8 cellular contexts compared by ENCODE assay signal in the genomic region with DNA sequence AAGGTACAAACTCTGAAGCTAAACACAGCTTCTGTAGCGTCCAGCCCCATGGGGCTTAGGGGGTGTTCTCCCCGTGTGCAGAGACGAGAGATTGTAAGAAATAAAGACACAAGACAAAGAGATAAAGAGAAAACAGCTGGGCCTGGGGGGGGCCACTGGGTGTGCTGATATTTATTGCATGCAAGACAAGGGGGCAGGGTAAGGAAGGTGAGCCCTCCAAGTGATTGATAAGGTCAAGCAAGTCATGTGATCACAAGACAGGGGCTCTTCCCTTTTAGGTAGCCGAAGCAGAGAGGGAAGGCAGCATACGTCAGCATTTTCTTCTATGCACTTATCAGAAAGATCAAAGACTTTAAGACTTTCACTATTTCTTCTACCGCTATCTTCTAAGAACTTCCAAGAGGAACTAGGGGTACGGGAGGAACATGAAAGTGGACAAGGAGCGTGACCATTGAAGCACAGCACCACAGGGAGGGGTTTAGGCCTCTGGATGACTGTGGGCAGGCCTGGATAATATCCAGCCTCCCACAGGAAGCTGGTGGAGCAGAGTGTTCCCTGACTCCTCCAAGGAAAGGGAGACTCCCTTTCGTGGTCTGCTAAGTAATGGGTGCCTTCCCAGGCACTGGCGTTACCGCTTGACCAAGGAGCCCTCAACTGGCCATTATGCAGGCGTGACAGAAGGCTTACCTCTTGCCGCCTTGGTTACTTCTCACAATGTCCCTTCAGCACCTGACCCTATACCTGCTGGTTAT. TPM values are rescaled to one million over a fixed set of nuclear protein-coding genes. Genes with fewer than 3 reads are reported as not detected.
DNase-seq lines count a peak whose midpoint lies in the region; ATAC-seq and TF ChIP-seq lines count a peak whose summit lies in the region.
"Not testable (repeated sequence)": the region's sequence is repeated elsewhere in the genome, so short reads cannot be mapped to it uniquely, and the experiment has no call there.

No MANE protein-coding gene starts in this region.

- not testable (repeated sequence) for H3K4me1 ChIP-seq in Caco-2, parathyroid adenoma
- H3K4me1 ChIP-seq in fibroblast of lung (ENCODE audit: control insufficient read depth, extremely low read depth, insufficient read depth, low read length) (peaks cover 31% of the 10 kb centered on the region), upper lobe of right lung (peaks cover 19% of the 10 kb centered on the region)

- not testable (repeated sequence) for H3K27me3 Mint-ChIP-seq in Caco-2 (ENCODE audit: insufficient read depth, unreplicated experiment); WTC11 (ENCODE audit: low read depth); memory B cell

- not testable (repeated sequence) for H3K4me3 Mint-ChIP-seq in Caco-2 (ENCODE audit: unreplicated experiment); WTC11; memory B cell

- not testable (repeated sequence) for H4K20me1 ChIP-seq in fibroblast of lung (ENCODE audit: control insufficient read depth, extremely low read depth, insufficient read depth, low read length)

- not testable (repeated sequence) for H3K27me3 ChIP-seq in Caco-2 (replicated peaks; ENCODE audit: control insufficient read depth, insufficient read depth, low read length); fibroblast of lung (ENCODE audit: control insufficient read depth, insufficient read depth, low read length); parathyroid adenoma (ENCODE audit: control insufficient read depth, insufficient read depth, low read length); upper lobe of right lung

- not testable (repeated sequence) for H3K4me2 ChIP-seq in fibroblast of lung (ENCODE audit: extremely low read depth, insufficient read depth, low read length)
- H3K4me2 ChIP-seq in parathyroid adenoma (ENCODE audit: low read length), result peak overlapping the region; percentile 31

- H3K4me3 ChIP-seq in Caco-2 (ENCODE audit: low read depth, low read length); fibroblast of lung (replicated peaks in 1 of 4; ENCODE audit: control extremely low read depth in 1 of 4, insufficient read depth in 1 of 4, low read depth in 3 of 4, low read length in 4 of 4); parathyroid adenoma (ENCODE audit: low read depth, low read length); upper lobe of right lung: not testable (repeated sequence)

- ATAC-seq in WTC11; memory B cell (ENCODE audit: low read depth); upper lobe of right lung: not testable (repeated sequence)

- H2AFZ ChIP-seq in fibroblast of lung (ENCODE audit: low read length); parathyroid adenoma: not testable (repeated sequence)

- BruUV-seq in Caco-2 (replicated peaks; lab: Mats Ljungman, UMichigan), result not testable (repeated sequence)

- not testable (repeated sequence) for H3K9me3 Mint-ChIP-seq in Caco-2 (ENCODE audit: unreplicated experiment); WTC11; memory B cell

- H3K36me3 ChIP-seq in Caco-2 (ENCODE audit: control insufficient read depth, insufficient read depth, low read length); fibroblast of lung (ENCODE audit: control insufficient read depth, insufficient read depth, low read length); parathyroid adenoma (ENCODE audit: control insufficient read depth, insufficient read depth, low read length): not testable (repeated sequence)
- peaks cover 99% of the 10 kb centered on the region for H3K36me3 ChIP-seq in upper lobe of right lung

- H3K9me3 ChIP-seq in Caco-2; fibroblast of lung (ENCODE audit: control insufficient read depth, insufficient read depth, low read depth, low read length); parathyroid adenoma (ENCODE audit: control insufficient read depth, low read length); upper lobe of right lung: not testable (repeated sequence)

- not testable (repeated sequence) for H3K27ac ChIP-seq in fibroblast of lung (ENCODE audit: insufficient read depth, low read length)
- H3K27ac ChIP-seq in parathyroid adenoma (peak overlapping the region; percentile 64), upper lobe of right lung (peak overlapping the region; percentile 14)

- H3K27ac Mint-ChIP-seq in Caco-2 (ENCODE audit: unreplicated experiment) (peak overlapping the region; percentile 12), WTC11 (0 out of 2 replicates have a peak overlapping the region, but pooled peaks have one; percentile 15), memory B cell (peak overlapping the region; percentile 18)

- H3K36me3 Mint-ChIP-seq in Caco-2 (ENCODE audit: insufficient read depth, unreplicated experiment) (peaks cover 97% of the 10 kb centered on the region), WTC11 (peaks cover 79% of the 10 kb centered on the region), memory B cell (peaks cover 29% of the 10 kb centered on the region)

- not testable (repeated sequence) for DNase-seq in Caco-2; WTC11 (ENCODE audit: low spot score); memory B cell (ENCODE audit: low spot score in 2 of 2); upper lobe of right lung
- peak; percentile 67 for DNase-seq in NCI-H226
- DNase-seq in amniotic epithelial cell (ENCODE audit: low read depth), result peak; percentile 93
- peak; percentile 31 to 40 for DNase-seq in fibroblast of lung (ENCODE audit: low read depth in 2 of 2)

- CTCF ChIA-PET in Caco-2 (lab: Charles Lee); WTC11 (lab: Charles Lee): not testable (repeated sequence)

- peaks cover 25% of the 10 kb centered on the region for H3K79me2 ChIP-seq in fibroblast of lung (ENCODE audit: control insufficient read depth, insufficient read depth, low read length)
- H3K79me2 ChIP-seq in parathyroid adenoma, result not testable (repeated sequence)

- not testable (repeated sequence) for H3K9ac ChIP-seq in fibroblast of lung (ENCODE audit: insufficient read depth, low read length); parathyroid adenoma

- POLR2A ChIA-PET in Caco-2 (lab: Charles Lee); WTC11 (lab: Charles Lee): not testable (repeated sequence)

- intact Hi-C loops in Caco-2 (cut with micrococcal nuclease; ENCODE audit: unreplicated experiment); upper lobe of right lung (cut with DNase I): not testable (repeated sequence)

- H3K4me1 Mint-ChIP-seq in Caco-2 (ENCODE audit: low read depth, unreplicated experiment); memory B cell: not testable (repeated sequence)
- peaks cover 19% of the 10 kb centered on the region for H3K4me1 Mint-ChIP-seq in WTC11

- not testable (repeated sequence) for TF ChIP-seq CTCF in Caco-2 (IDR thresholded peaks at IDR 0.05; ENCODE audit: insufficient read depth in 1 of 2, low read depth in 1 of 2, low read length in 1 of 2, severe bottlenecking in 1 of 2, unreplicated experiment in 1 of 2); WTC11 (IDR thresholded peaks at IDR 0.05); fibroblast of lung (conservative IDR thresholded peaks at IDR 0.05 in 1 of 2, IDR thresholded peaks at IDR 0.05 in 1 of 2; ENCODE audit: low read depth in 1 of 2, low read length in 2 of 2); parathyroid adenoma (IDR thresholded peaks at IDR 0.05); upper lobe of right lung (IDR thresholded peaks at IDR 0.05)

TF ChIP-seq in WTC11, 78 proteins besides CTCF, POLR2A, EP300 and RAD21:
- TF ChIP-seq, protein P1, sequence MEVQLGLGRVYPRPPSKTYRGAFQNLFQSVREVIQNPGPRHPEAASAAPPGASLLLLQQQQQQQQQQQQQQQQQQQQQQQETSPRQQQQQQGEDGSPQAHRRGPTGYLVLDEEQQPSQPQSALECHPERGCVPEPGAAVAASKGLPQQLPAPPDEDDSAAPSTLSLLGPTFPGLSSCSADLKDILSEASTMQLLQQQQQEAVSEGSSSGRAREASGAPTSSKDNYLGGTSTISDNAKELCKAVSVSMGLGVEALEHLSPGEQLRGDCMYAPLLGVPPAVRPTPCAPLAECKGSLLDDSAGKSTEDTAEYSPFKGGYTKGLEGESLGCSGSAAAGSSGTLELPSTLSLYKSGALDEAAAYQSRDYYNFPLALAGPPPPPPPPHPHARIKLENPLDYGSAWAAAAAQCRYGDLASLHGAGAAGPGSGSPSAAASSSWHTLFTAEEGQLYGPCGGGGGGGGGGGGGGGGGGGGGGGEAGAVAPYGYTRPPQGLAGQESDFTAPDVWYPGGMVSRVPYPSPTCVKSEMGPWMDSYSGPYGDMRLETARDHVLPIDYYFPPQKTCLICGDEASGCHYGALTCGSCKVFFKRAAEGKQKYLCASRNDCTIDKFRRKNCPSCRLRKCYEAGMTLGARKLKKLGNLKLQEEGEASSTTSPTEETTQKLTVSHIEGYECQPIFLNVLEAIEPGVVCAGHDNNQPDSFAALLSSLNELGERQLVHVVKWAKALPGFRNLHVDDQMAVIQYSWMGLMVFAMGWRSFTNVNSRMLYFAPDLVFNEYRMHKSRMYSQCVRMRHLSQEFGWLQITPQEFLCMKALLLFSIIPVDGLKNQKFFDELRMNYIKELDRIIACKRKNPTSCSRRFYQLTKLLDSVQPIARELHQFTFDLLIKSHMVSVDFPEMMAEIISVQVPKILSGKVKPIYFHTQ (CRISPR knock-in tag; IDR thresholded peaks at IDR 0.05), result 0 out of 2 replicates have a peak, but pooled peaks have one; percentile 31

RNA-seq across cellular contexts. Expression of a gene that starts 29.8 kb away (rescaled TPM):
- total RNA-seq in Caco-2 (2022) (424 and 426 TPM in 2 replicates), WTC11 (2021) (487 to 511 TPM (median 503 TPM) in 3 replicates), fibroblast of lung (268 and 345 TPM in 2 replicates), upper lobe of right lung (261 TPM)
- 616 and 710 TPM in 2 replicates for polyA plus RNA-seq in fibroblast of lung
- 400 and 554 TPM in 2 replicates for polyA plus RNA-seq in fibroblast of lung (2012)
- 36.7 and 38.4 TPM in 2 replicates for polyA minus RNA-seq in fibroblast of lung (ENCODE audit: low replicate concordance)

RNA-seq across cellular contexts. Expression of a gene that starts 42.4 kb away (rescaled TPM):
- total RNA-seq in Caco-2 (2022) (171 and 183 TPM in 2 replicates), WTC11 (2021) (20.4 to 31.8 TPM (median 31.1 TPM) in 3 replicates), fibroblast of lung (6.9 and 34.2 TPM in 2 replicates), upper lobe of right lung (1,018 TPM)
- polyA plus RNA-seq in fibroblast of lung, result 5.3 and 10.0 TPM in 2 replicates
- 4.4 and 8.1 TPM in 2 replicates for polyA plus RNA-seq in fibroblast of lung (2012)
- polyA minus RNA-seq in fibroblast of lung (ENCODE audit: low replicate concordance), result 1.2 and 4.9 TPM in 2 replicates
